25 cellular contexts compared by ENCODE assay signal in genomic region chr3:57004154-57004730, GRCh38. TPM values are rescaled to one million over a fixed set of nuclear protein-coding genes. Genes with fewer than 3 reads are reported as not detected.
A peak's percentile ranks its signal among the peaks of the same experiment; 100 is the strongest.
DNase-seq lines count a peak whose midpoint lies in the region; ATAC-seq and TF ChIP-seq lines count a peak whose summit lies in the region.
"Had no signal": no experiment of that assay in that cellular context is flagged by ENCODE, and none has a peak within 500 bp of the region (broad histone marks: within the 10 kb centered on the region; RNA-seq: fewer than 3 reads in every experiment).

No MANE protein-coding gene starts in this region.

- peak; percentile 57 for DNase-seq in natural killer cell treated with Interleukin-12 subunit alpha and Interleukin-12 subunit beta and Interleukin-15 and Interleukin-18, amount 100 ng/mL, for 72 hours (ENCODE audit: low spot score)
- DNase-seq in natural killer cell, result no peak
- peak; percentile 84 for DNase-seq in epithelial cell of esophagus (ENCODE audit: low read depth)
- DNase-seq in activated gamma-delta T cell treated with Interleukin-2 at 50 U/mL for 16 hours, result no peak
- DNase-seq in activated naive CD4-positive, alpha-beta T cell treated with anti-CD3 and anti-CD28 coated beads for 36 hours, result no peak
- no peak for DNase-seq in ureter (ENCODE audit: low spot score)
- DNase-seq: activated CD4-positive, alpha-beta T cell treated with anti-CD3 and anti-CD28 coated beads, Interleukin-2, amount 10 ng/mL, durations not matched to agents 7 days and 5 days; CD8-positive, alpha-beta memory T cell; effector CD4-positive, alpha-beta T cell; GF-D8; GOT3; hypothalamus; left ventricle myocardium inferior; NCI-H1436; NCI-H526; stimulated activated CD4-positive, alpha-beta T cell treated with anti-CD3 and anti-CD28 coated beads, Interleukin-2, amount 100 ng/mL, for 48 hours; substantia nigra; T-helper 2 cell had no signal

- no peaks in the 10 kb centered on the region for H3K27me3 ChIP-seq in mucosa of stomach (ENCODE audit: control insufficient read depth, insufficient read depth, low read length)
- H3K27me3 ChIP-seq: gastroesophageal sphincter had no signal

- H3K9me3 Mint-ChIP-seq in natural killer cell treated with Interleukin-12 subunit alpha and Interleukin-12 subunit beta and Interleukin-15 and Interleukin-18, amount 100 ng/mL, for 72 hours, result no peaks in the 10 kb centered on the region
- no peaks in the 10 kb centered on the region for H3K9me3 Mint-ChIP-seq in natural killer cell
- H3K9me3 Mint-ChIP-seq in activated naive CD4-positive, alpha-beta T cell treated with anti-CD3 and anti-CD28 coated beads for 36 hours, result no peaks in the 10 kb centered on the region
- H3K9me3 Mint-ChIP-seq: activated CD4-positive, alpha-beta T cell treated with anti-CD3 and anti-CD28 coated beads, Interleukin-2, amount 10 ng/mL, durations not matched to agents 7 days and 5 days; CD8-positive, alpha-beta memory T cell; stimulated activated effector memory CD8-positive, alpha-beta T cell treated with anti-CD3 and anti-CD28 coated beads, Interleukin-12 subunit alpha, Interleukin-12 subunit beta, amount 100 ng/mL, for 72 hours had no signal

- intact Hi-C loops in natural killer cell (cut with micrococcal nuclease), result no loop called here
- intact Hi-C loops in activated naive CD4-positive, alpha-beta T cell treated with anti-CD3 and anti-CD28 coated beads for 36 hours (cut with micrococcal nuclease), result no loop called here

- H3K36me3 ChIP-seq in mucosa of stomach (ENCODE audit: control insufficient read depth, insufficient read depth, low read length), result no peaks in the 10 kb centered on the region
- H3K36me3 ChIP-seq: gastroesophageal sphincter, left ventricle myocardium inferior had no signal

- H3K27ac Mint-ChIP-seq in natural killer cell treated with Interleukin-12 subunit alpha and Interleukin-12 subunit beta and Interleukin-15 and Interleukin-18, amount 100 ng/mL, for 72 hours, result no peak overlapping the region
- H3K27ac Mint-ChIP-seq in natural killer cell, result no peak overlapping the region
- H3K27ac Mint-ChIP-seq in activated naive CD4-positive, alpha-beta T cell treated with anti-CD3 and anti-CD28 coated beads for 36 hours, result no peak overlapping the region
- H3K27ac Mint-ChIP-seq: activated CD4-positive, alpha-beta T cell treated with anti-CD3 and anti-CD28 coated beads, Interleukin-2, amount 10 ng/mL, durations not matched to agents 7 days and 5 days; activated naive CD8-positive, alpha-beta T cell; CD8-positive, alpha-beta memory T cell; stimulated activated effector memory CD8-positive, alpha-beta T cell treated with anti-CD3 and anti-CD28 coated beads, Interleukin-12 subunit alpha, Interleukin-12 subunit beta, amount 100 ng/mL, for 72 hours had no signal

- ATAC-seq in natural killer cell treated with Interleukin-12 subunit alpha and Interleukin-12 subunit beta and Interleukin-15 and Interleukin-18, amount 100 ng/mL, for 72 hours, result no peak
- no peak for ATAC-seq in natural killer cell
- no peak for ATAC-seq in GM18858 (IDR thresholded peaks at IDR 0.05; ENCODE audit: unreplicated experiment)
- ATAC-seq: A549; gastroesophageal sphincter; K562; stimulated activated effector memory CD8-positive, alpha-beta T cell treated with anti-CD3 and anti-CD28 coated beads, Interleukin-12 subunit alpha, Interleukin-12 subunit beta, amount 100 ng/mL, for 72 hours had no signal

- CTCF ChIA-PET in activated naive CD4-positive, alpha-beta T cell treated with anti-CD3 and anti-CD28 coated beads for 36 hours (lab: Charles Lee), result interaction anchor here (0.7 kb wide), 1 partner anchor 14 kb away, joined by 3 read pairs; no protein-coding TSS in a partner anchor

- H3K27me3 Mint-ChIP-seq in natural killer cell treated with Interleukin-12 subunit alpha and Interleukin-12 subunit beta and Interleukin-15 and Interleukin-18, amount 100 ng/mL, for 72 hours, result peaks cover 0 to 7% of the 10 kb centered on the region in 2 donors
- H3K27me3 Mint-ChIP-seq in natural killer cell (ENCODE audit: low read depth in 2 of 2), result peaks cover 0 to 3% of the 10 kb centered on the region in 2 donors
- peaks cover 2% of the 10 kb centered on the region for H3K27me3 Mint-ChIP-seq in activated naive CD4-positive, alpha-beta T cell treated with anti-CD3 and anti-CD28 coated beads for 36 hours (ENCODE audit: low read depth)

- H3K4me1 Mint-ChIP-seq in natural killer cell treated with Interleukin-12 subunit alpha and Interleukin-12 subunit beta and Interleukin-15 and Interleukin-18, amount 100 ng/mL, for 72 hours (ENCODE audit: low read depth in 2 of 2), result peaks cover 5 to 7% of the 10 kb centered on the region in 2 donors
- H3K4me1 Mint-ChIP-seq in natural killer cell, result peaks cover 5% of the 10 kb centered on the region in 2 donors
- peaks cover 9% of the 10 kb centered on the region for H3K4me1 Mint-ChIP-seq in activated naive CD4-positive, alpha-beta T cell treated with anti-CD3 and anti-CD28 coated beads for 36 hours (ENCODE audit: low read depth)
- H3K4me1 Mint-ChIP-seq: CD8-positive, alpha-beta memory T cell had no signal

- H3K9me3 ChIP-seq in mucosa of stomach (ENCODE audit: control insufficient read depth, low read length), result no peaks in the 10 kb centered on the region
- H3K9me3 ChIP-seq: A549, gastroesophageal sphincter, left ventricle myocardium inferior had no signal

- H3K4me3 Mint-ChIP-seq in natural killer cell treated with Interleukin-12 subunit alpha and Interleukin-12 subunit beta and Interleukin-15 and Interleukin-18, amount 100 ng/mL, for 72 hours, result no peak overlapping the region
- H3K4me3 Mint-ChIP-seq in natural killer cell, result no peak overlapping the region
- no peak overlapping the region for H3K4me3 Mint-ChIP-seq in activated naive CD4-positive, alpha-beta T cell treated with anti-CD3 and anti-CD28 coated beads for 36 hours
- H3K4me3 Mint-ChIP-seq: activated CD4-positive, alpha-beta T cell treated with anti-CD3 and anti-CD28 coated beads, Interleukin-2, amount 10 ng/mL, durations not matched to agents 7 days and 5 days; activated naive CD8-positive, alpha-beta T cell; CD8-positive, alpha-beta memory T cell; stimulated activated effector memory CD8-positive, alpha-beta T cell treated with anti-CD3 and anti-CD28 coated beads, Interleukin-12 subunit alpha, Interleukin-12 subunit beta, amount 100 ng/mL, for 72 hours had no signal

- TF ChIP-seq CTCF in natural killer cell (IDR thresholded peaks at IDR 0.05), result no peak
- no peak for TF ChIP-seq CTCF in epithelial cell of esophagus (IDR thresholded peaks at IDR 0.05; ENCODE audit: insufficient read depth, low read depth, low read length, missing control alignments)

- H3K4me3 ChIP-seq in epithelial cell of esophagus (ENCODE audit: low read length) (no peak overlapping the region), mucosa of stomach (ENCODE audit: low read length) (no peak overlapping the region)
- H3K4me3 ChIP-seq: A549, gastroesophageal sphincter, K562, left ventricle myocardium inferior had no signal

- peak overlapping the region; percentile 11 for H3K9ac ChIP-seq in mucosa of stomach (ENCODE audit: low read length)

- peaks cover 28% of the 10 kb centered on the region for H3K4me1 ChIP-seq in mucosa of stomach (ENCODE audit: control insufficient read depth, insufficient read depth, low read length)

- no peaks in the 10 kb centered on the region for H3K36me3 Mint-ChIP-seq in natural killer cell treated with Interleukin-12 subunit alpha and Interleukin-12 subunit beta and Interleukin-15 and Interleukin-18, amount 100 ng/mL, for 72 hours
- no peaks in the 10 kb centered on the region for H3K36me3 Mint-ChIP-seq in natural killer cell
- H3K36me3 Mint-ChIP-seq in activated naive CD4-positive, alpha-beta T cell treated with anti-CD3 and anti-CD28 coated beads for 36 hours (ENCODE audit: low read depth), result no peaks in the 10 kb centered on the region
- H3K36me3 Mint-ChIP-seq: activated naive CD8-positive, alpha-beta T cell; CD8-positive, alpha-beta memory T cell; stimulated activated effector memory CD8-positive, alpha-beta T cell treated with anti-CD3 and anti-CD28 coated beads, Interleukin-12 subunit alpha, Interleukin-12 subunit beta, amount 100 ng/mL, for 72 hours had no signal

RNA-seq across cellular contexts. Expression of gene SPATA12, which starts 56.2 kb away (rescaled TPM):
- not detected for total RNA-seq in natural killer cell treated with Interleukin-12 subunit alpha and Interleukin-12 subunit beta and Interleukin-15 and Interleukin-18, amount 100 ng/mL, for 72 hours
- total RNA-seq in natural killer cell (not detected), ureter (not detected)
- not detected for total RNA-seq in activated naive CD4-positive, alpha-beta T cell treated with anti-CD3 and anti-CD28 coated beads for 36 hours
- total RNA-seq: activated CD4-positive, alpha-beta T cell treated with anti-CD3 and anti-CD28 coated beads, Interleukin-2, amount 10 ng/mL, durations not matched to agents 7 days and 5 days; CD8-positive, alpha-beta memory T cell; gastroesophageal sphincter; K562; left ventricle myocardium inferior had no signal

Comparison
In these comparisons a context has a peak if more than half of its experiments do, and no peak if none do; other contexts are left out.
1. DNase-seq: peak in natural killer cell treated with Interleukin-12 subunit alpha and Interleukin-12 subunit beta and Interleukin-15 and Interleukin-18, amount 100 ng/mL, for 72 hours (single experiment) and epithelial cell of esophagus (single experiment); none in natural killer cell (single experiment), activated gamma-delta T cell treated with Interleukin-2 at 50 U/mL for 16 hours (single experiment), activated naive CD4-positive, alpha-beta T cell treated with anti-CD3 and anti-CD28 coated beads for 36 hours (single experiment) and ureter (single experiment).